ENCODE assay signal across 13 cellular contexts in the genomic region with DNA sequence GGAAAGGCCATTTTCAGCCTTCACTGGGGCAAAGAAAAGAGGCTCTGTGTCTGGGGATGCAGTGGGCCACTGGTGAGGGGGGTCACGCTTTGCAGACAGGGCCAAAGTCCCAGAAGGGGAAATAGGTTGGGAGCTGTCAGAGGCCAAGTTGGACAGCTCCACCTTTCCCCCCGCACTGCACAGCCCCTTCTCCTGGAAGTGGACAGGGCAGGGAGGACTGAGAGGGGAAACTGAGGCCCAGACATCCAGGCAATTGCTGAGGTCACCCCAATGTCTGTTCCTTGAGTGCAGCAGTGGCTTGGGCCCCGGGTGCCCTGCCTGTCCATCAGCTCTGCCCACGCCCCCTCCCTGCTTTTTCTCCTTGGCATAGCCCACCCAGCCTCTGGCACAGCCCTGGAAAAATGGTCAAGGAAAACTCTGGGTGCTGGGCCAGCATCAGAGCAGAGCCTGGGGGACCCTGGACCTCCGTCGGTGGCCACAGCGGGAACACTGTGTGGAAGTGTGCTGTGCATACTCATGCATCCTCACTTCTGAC.
"Had no signal": no experiment of that assay in that cellular context is flagged by ENCODE, and none has a peak within 500 bp of the region (broad histone marks: within the 10 kb centered on the region; RNA-seq: fewer than 3 reads in every experiment).

No MANE protein-coding gene starts in this region.

- H3K36me3 Mint-ChIP-seq: activated CD4-positive, alpha-beta memory T cell treated with anti-CD3 and anti-CD28 coated beads for 36 hours; activated naive CD4-positive, alpha-beta T cell treated with anti-CD3 and anti-CD28 coated beads, Interleukin-2, amount 10 ng/mL, durations not matched to agents 7 days and 5 days had no signal

- H3K27me3 Mint-ChIP-seq: activated CD4-positive, alpha-beta T cell treated with anti-CD3 and anti-CD28 coated beads, Interleukin-2, amount 10 ng/mL, durations not matched to agents 24 days and 14 days had no signal

- H3K4me3 Mint-ChIP-seq: activated B cell treated with CpG ODN at 0.5 μM for 24 hours; activated CD4-positive, alpha-beta memory T cell treated with anti-CD3 and anti-CD28 coated beads for 36 hours; activated CD4-positive, alpha-beta T cell treated with anti-CD3 and anti-CD28 coated beads, Interleukin-2, amount 10 ng/mL, durations not matched to agents 24 days and 14 days; activated naive CD4-positive, alpha-beta T cell treated with anti-CD3 and anti-CD28 coated beads, Interleukin-2, amount 10 ng/mL, durations not matched to agents 7 days and 5 days; activated T-cell treated with anti-CD3 and anti-CD28 coated beads, Interleukin-2, amount 50 U/mL, for 72 hours; T-helper 17 cell had no signal

- DNase-seq: activated gamma-delta T cell treated with Interleukin-2 at 50 U/mL for 16 hours, NCI-H1105 treated with DMSO at 0.1 percent for 48 hours, NCI-H1436 treated with DMSO at 0.1 percent for 48 hours, SHP77 treated with DMSO at 0.1 percent for 48 hours had no signal

- FAIRE-seq: bronchial epithelial cell, RCC 7860 had no signal

- H3K27ac Mint-ChIP-seq: activated B cell treated with CpG ODN at 0.5 μM for 24 hours; activated CD4-positive, alpha-beta memory T cell treated with anti-CD3 and anti-CD28 coated beads for 36 hours; activated CD4-positive, alpha-beta T cell treated with anti-CD3 and anti-CD28 coated beads, Interleukin-2, amount 10 ng/mL, durations not matched to agents 24 days and 14 days; activated naive CD4-positive, alpha-beta T cell treated with anti-CD3 and anti-CD28 coated beads, Interleukin-2, amount 10 ng/mL, durations not matched to agents 7 days and 5 days; activated T-cell treated with anti-CD3 and anti-CD28 coated beads, Interleukin-2, amount 50 U/mL, for 72 hours; activated T-helper 2 cell treated with anti-CD3 and anti-CD28 coated beads, Interferon-gamma antibody, Interleukin-2, Interleukin-4, amounts not matched to agents 10 μg/mL and 5 μg/mL and 100 μg/mL, durations not matched to agents 14 hours and 24 hours and 36 hours; T-helper 17 cell had no signal

- H3K4me1 Mint-ChIP-seq: activated B cell treated with CpG ODN at 0.5 μM for 24 hours had no signal

- H3K9me3 Mint-ChIP-seq: activated B cell treated with CpG ODN at 0.5 μM for 24 hours; activated CD4-positive, alpha-beta memory T cell treated with anti-CD3 and anti-CD28 coated beads for 36 hours; activated CD4-positive, alpha-beta T cell treated with anti-CD3 and anti-CD28 coated beads, Interleukin-2, amount 10 ng/mL, durations not matched to agents 24 days and 14 days; activated naive CD4-positive, alpha-beta T cell treated with anti-CD3 and anti-CD28 coated beads, Interleukin-2, amount 10 ng/mL, durations not matched to agents 7 days and 5 days; activated T-cell treated with anti-CD3 and anti-CD28 coated beads, Interleukin-2, amount 50 U/mL, for 72 hours; activated T-helper 2 cell treated with anti-CD3 and anti-CD28 coated beads, Interferon-gamma antibody, Interleukin-2, Interleukin-4, amounts not matched to agents 10 μg/mL and 5 μg/mL and 100 μg/mL, durations not matched to agents 14 hours and 24 hours and 36 hours had no signal
